In genomic region chr1:160553778-160554177, GRCh38 we compare ENCODE assay signal across 16 cellular contexts. TPM values are rescaled to one million over a fixed set of nuclear protein-coding genes. Genes with fewer than 3 reads are reported as not detected.
DNase-seq lines count a peak whose midpoint lies in the region; ATAC-seq and TF ChIP-seq lines count a peak whose summit lies in the region.
"Had no signal": no experiment of that assay in that cellular context is flagged by ENCODE, and none has a peak within 500 bp of the region (broad histone marks: within the 10 kb centered on the region; RNA-seq: fewer than 3 reads in every experiment).

No MANE protein-coding gene starts in this region.

- TF ChIP-seq CTCF in activated B cell treated with CpG ODN at 0.5 μM for 24 hours (IDR thresholded peaks at IDR 0.05) (no peak), type B pancreatic cell (conservative IDR thresholded peaks at IDR 0.05) (no peak)

- intact Hi-C loops in activated B cell treated with CpG ODN at 0.5 μM for 24 hours (cut with micrococcal nuclease): no loop called here
- intact Hi-C loops in naive thymus-derived CD4-positive, alpha-beta T cell (cut with micrococcal nuclease): no loop called here

- ATAC-seq in activated B cell treated with CpG ODN at 0.5 μM for 24 hours (ENCODE audit: low read depth) (no peak), GM21526 (IDR thresholded peaks at IDR 0.05; ENCODE audit: low FRiP score, unreplicated experiment) (no peak)
- ATAC-seq in naive thymus-derived CD4-positive, alpha-beta T cell: no peak
- ATAC-seq: HCT116 had no signal

- no peaks in the 10 kb centered on the region for H3K9me3 Mint-ChIP-seq in CD8-positive, alpha-beta memory T cell
- peaks cover 2% of the 10 kb centered on the region for H3K9me3 Mint-ChIP-seq in activated B cell treated with CpG ODN at 0.5 μM for 24 hours
- peaks cover 0 to 4% (median 0%) of the 10 kb centered on the region in 11 donors for H3K9me3 Mint-ChIP-seq in naive thymus-derived CD4-positive, alpha-beta T cell
- H3K9me3 Mint-ChIP-seq in type B pancreatic cell: no peaks in the 10 kb centered on the region

- DNase-seq in CD8-positive, alpha-beta memory T cell: no peak
- DNase-seq in activated B cell treated with CpG ODN at 0.5 μM for 24 hours (no peak), type B pancreatic cell (ENCODE audit: extremely low spot score, unreplicated experiment) (no peak), COLO668 (lab: John Stamatoyannopoulos, UW; ENCODE audit: unreplicated experiment) (no peak)
- DNase-seq in naive thymus-derived CD4-positive, alpha-beta T cell: no peak
- DNase-seq: GM23248, KBM-7, NCI-H1436, NCI-H2029 treated with DMSO at 0.1 percent for 48 hours, NCI-H2171 treated with DMSO at 0.1 percent for 48 hours, NCI-H446 treated with DMSO at 0.1 percent for 48 hours, RPMI8226, SIG-M5 had no signal

- no peaks in the 10 kb centered on the region for H3K27me3 Mint-ChIP-seq in CD8-positive, alpha-beta memory T cell
- H3K27me3 Mint-ChIP-seq in activated B cell treated with CpG ODN at 0.5 μM for 24 hours (no peaks in the 10 kb centered on the region), type B pancreatic cell (peaks cover 11% of the 10 kb centered on the region)
- H3K27me3 Mint-ChIP-seq in naive thymus-derived CD4-positive, alpha-beta T cell: no peaks in the 10 kb centered on the region

- H3K27ac Mint-ChIP-seq in CD8-positive, alpha-beta memory T cell: peak overlapping the region; percentile 34 to 91 (median 53)
- H3K27ac Mint-ChIP-seq in activated B cell treated with CpG ODN at 0.5 μM for 24 hours (peak overlapping the region; percentile 90), type B pancreatic cell (no peak overlapping the region)
- peak overlapping the region in 6 of 9 donors; percentile 12 to 50 (median 24) for H3K27ac Mint-ChIP-seq in naive thymus-derived CD4-positive, alpha-beta T cell

- no peaks in the 10 kb centered on the region for H4K20me1 ChIP-seq in BLaER1 treated with 17β-estradiol and CSF1 and Interleukin-3, amounts not matched to agents 10 nM and 100 nM

- peaks cover 9 to 34% (median 13%) of the 10 kb centered on the region in 11 experiments for H3K9me3 ChIP-seq in BLaER1 treated with 17β-estradiol and CSF1 and Interleukin-3, amounts not matched to agents 10 nM and 100 nM (replicated peaks in 1 of 11)
- no peaks in the 10 kb centered on the region for H3K9me3 ChIP-seq in CD8-positive, alpha-beta memory T cell (ENCODE audit: low read length)
- H3K9me3 ChIP-seq in naive thymus-derived CD4-positive, alpha-beta T cell (ENCODE audit: control insufficient read depth in 2 of 3, low read length in 3 of 3): no peaks in the 10 kb centered on the region

- POLR2A ChIA-PET in CD8-positive, alpha-beta memory T cell (lab: Charles Lee): no interaction called here
- POLR2A ChIA-PET in activated B cell treated with CpG ODN at 0.5 μM for 24 hours (lab: Charles Lee): no interaction called here
- POLR2A ChIA-PET in naive thymus-derived CD4-positive, alpha-beta T cell (lab: Charles Lee): interaction anchor here (1.6 to 6.0 kb wide), 3 partner anchors 10 to 23 kb away, joined by 7 to 33 read pairs (median 9); no protein-coding TSS in a partner anchor

- H3K4me2 ChIP-seq in BLaER1 treated with 17β-estradiol and CSF1 and Interleukin-3, amounts not matched to agents 10 nM and 100 nM: peak overlapping the region in 6 of 11 experiments; percentile 7 to 50 (median 40); a peak in 8 of 22 replicates

- peaks cover 0 to 45% (median 6%) of the 10 kb centered on the region in 11 experiments; a peak in 9 of 22 replicates for H3K36me3 ChIP-seq in BLaER1 treated with 17β-estradiol and CSF1 and Interleukin-3, amounts not matched to agents 10 nM and 100 nM
- peaks cover 47% of the 10 kb centered on the region for H3K36me3 ChIP-seq in CD8-positive, alpha-beta memory T cell (ENCODE audit: insufficient read depth, low read length)
- H3K36me3 ChIP-seq in naive thymus-derived CD4-positive, alpha-beta T cell (ENCODE audit: control insufficient read depth in 2 of 3, insufficient read depth in 3 of 3, low read length in 3 of 3): peaks cover 0 to 34% (median 22%) of the 10 kb centered on the region in 3 experiments

- H3K9ac ChIP-seq in BLaER1 treated with 17β-estradiol and CSF1 and Interleukin-3, amounts not matched to agents 10 nM and 100 nM: no peak overlapping the region
- H3K9ac ChIP-seq: GM23248 had no signal

- CTCF ChIA-PET in CD8-positive, alpha-beta memory T cell (lab: Charles Lee): interaction anchor here (0.8 to 23.1 kb wide), 6 partner anchors 14 to 398 kb away, joined by 3 to 218 read pairs (median 4); no protein-coding TSS in a partner anchor
- CTCF ChIA-PET in activated B cell treated with CpG ODN at 0.5 μM for 24 hours (lab: Charles Lee): interaction anchor here (3.7 kb wide), 1 partner anchor 125 kb away, joined by 13 read pairs; no protein-coding TSS in a partner anchor
- CTCF ChIA-PET in naive thymus-derived CD4-positive, alpha-beta T cell (lab: Charles Lee): interaction anchor here (3.5 kb wide), 1 partner anchor 12 kb away, joined by 14 read pairs; no protein-coding TSS in a partner anchor

- no peaks in the 10 kb centered on the region for H3K27me3 ChIP-seq in BLaER1 treated with 17β-estradiol and CSF1 and Interleukin-3, amounts not matched to agents 10 nM and 100 nM
- H3K27me3 ChIP-seq in CD8-positive, alpha-beta memory T cell (ENCODE audit: insufficient read depth, low read length, poor library complexity, severe bottlenecking): no peaks in the 10 kb centered on the region
- H3K27me3 ChIP-seq in naive thymus-derived CD4-positive, alpha-beta T cell (ENCODE audit: control insufficient read depth in 2 of 2, insufficient read depth in 2 of 2, low read length in 2 of 2): no peaks in the 10 kb centered on the region

- H3K27ac ChIP-seq in BLaER1 treated with 17β-estradiol and CSF1 and Interleukin-3, amounts not matched to agents 10 nM and 100 nM: no peak overlapping the region
- H3K27ac ChIP-seq in CD8-positive, alpha-beta memory T cell (ENCODE audit: low read depth, low read length): no peak overlapping the region
- H3K27ac ChIP-seq in naive thymus-derived CD4-positive, alpha-beta T cell (ENCODE audit: low read depth, low read length): no peak overlapping the region
- H3K27ac ChIP-seq: GM23248 had no signal

- H3K36me3 Mint-ChIP-seq in CD8-positive, alpha-beta memory T cell: peaks cover 26 to 67% (median 37%) of the 10 kb centered on the region in 3 donors
- peaks cover 55% of the 10 kb centered on the region for H3K36me3 Mint-ChIP-seq in activated B cell treated with CpG ODN at 0.5 μM for 24 hours (ENCODE audit: low read depth)
- peaks cover 21 to 49% (median 37%) of the 10 kb centered on the region in 5 donors for H3K36me3 Mint-ChIP-seq in naive thymus-derived CD4-positive, alpha-beta T cell
- H3K36me3 Mint-ChIP-seq in type B pancreatic cell: no peaks in the 10 kb centered on the region

- H3K4me1 Mint-ChIP-seq in CD8-positive, alpha-beta memory T cell: peaks cover 60 to 89% (median 87%) of the 10 kb centered on the region in 3 donors
- H3K4me1 Mint-ChIP-seq in activated B cell treated with CpG ODN at 0.5 μM for 24 hours (peaks cover 67% of the 10 kb centered on the region), type B pancreatic cell (ENCODE audit: unreplicated experiment) (no peaks in the 10 kb centered on the region)
- H3K4me1 Mint-ChIP-seq in naive thymus-derived CD4-positive, alpha-beta T cell: peaks cover 7 to 27% (median 25%) of the 10 kb centered on the region in 7 donors

- peaks cover 12 to 49% (median 33%) of the 10 kb centered on the region in 10 experiments for H3K4me1 ChIP-seq in BLaER1 treated with 17β-estradiol and CSF1 and Interleukin-3, amounts not matched to agents 10 nM and 100 nM
- peaks cover 21% of the 10 kb centered on the region for H3K4me1 ChIP-seq in CD8-positive, alpha-beta memory T cell (ENCODE audit: insufficient read depth, low read length)
- peaks cover 9 to 30% of the 10 kb centered on the region in 2 donors for H3K4me1 ChIP-seq in naive thymus-derived CD4-positive, alpha-beta T cell (ENCODE audit: control insufficient read depth in 2 of 2, insufficient read depth in 2 of 2, low read length in 2 of 2)

- H3K4me3 Mint-ChIP-seq in CD8-positive, alpha-beta memory T cell: no peak overlapping the region
- H3K4me3 Mint-ChIP-seq in activated B cell treated with CpG ODN at 0.5 μM for 24 hours (no peak overlapping the region), type B pancreatic cell (no peak overlapping the region)
- H3K4me3 Mint-ChIP-seq in naive thymus-derived CD4-positive, alpha-beta T cell: no peak overlapping the region

- no peak overlapping the region for H3K4me3 ChIP-seq in BLaER1 treated with 17β-estradiol and CSF1 and Interleukin-3, amounts not matched to agents 10 nM and 100 nM
- no peak overlapping the region for H3K4me3 ChIP-seq in CD8-positive, alpha-beta memory T cell (ENCODE audit: low read length)
- H3K4me3 ChIP-seq in naive thymus-derived CD4-positive, alpha-beta T cell (ENCODE audit: low read length): no peak overlapping the region
- H3K4me3 ChIP-seq: GM23248 had no signal

RNA-seq across cellular contexts. Expression of gene CD84, which starts 25.5 kb away (rescaled TPM):
- total RNA-seq in CD8-positive, alpha-beta memory T cell: 10 to 100 TPM; 25.1 to 27.6 TPM
- polyA plus RNA-seq in CD8-positive, alpha-beta memory T cell: 58.1 TPM
- total RNA-seq in activated B cell treated with CpG ODN at 0.5 μM for 24 hours: 57.5 and 65.5 TPM in 2 replicates
- total RNA-seq in naive thymus-derived CD4-positive, alpha-beta T cell: 10 to 100 TPM; 25.1 to 40.7 (median 32.3) TPM
- polyA plus RNA-seq in naive thymus-derived CD4-positive, alpha-beta T cell: 10 to 100 TPM in 1 of 2 donors, 1 to 10 TPM in 1; 7.4 to 11.3 TPM
- total RNA-seq in type B pancreatic cell (ENCODE audit: low replicate concordance): not detected in 2 replicates
- total RNA-seq: GM23248 had no signal
- polyA plus RNA-seq: GM23248 had no signal

RNA-seq across cellular contexts. Expression of gene SLAMF6, which starts 30.7 kb away (rescaled TPM):
- total RNA-seq in CD8-positive, alpha-beta memory T cell: 10 to 100 TPM; 28.3 to 30.7 TPM
- polyA plus RNA-seq in CD8-positive, alpha-beta memory T cell: 201 TPM
- total RNA-seq in activated B cell treated with CpG ODN at 0.5 μM for 24 hours (28.7 and 31.2 TPM in 2 replicates), type B pancreatic cell (ENCODE audit: low replicate concordance) (not detected in 2 replicates)
- total RNA-seq in naive thymus-derived CD4-positive, alpha-beta T cell: 10 to 100 TPM; 17.8 to 48.5 (median 40.5) TPM
- polyA plus RNA-seq in naive thymus-derived CD4-positive, alpha-beta T cell: 10 to 100 TPM; 61.1 to 62.6 TPM
- total RNA-seq: GM23248 had no signal
- polyA plus RNA-seq: GM23248 had no signal

Comparison
In these comparisons a context has a peak if more than half of its experiments do, and no peak if none do; other contexts are left out.
1. RNA of gene CD84, which starts 25.5 kb away (total RNA-seq): 57.5 to 65.5 TPM in activated B cell treated with CpG ODN at 0.5 μM for 24 hours, 25.1 to 40.7 TPM in naive thymus-derived CD4-positive, alpha-beta T cell and 25.1 to 27.6 TPM in CD8-positive, alpha-beta memory T cell; not detected in type B pancreatic cell; every median in the first group is over 10 times any median in the second.
2. RNA of gene SLAMF6, which starts 30.7 kb away (total RNA-seq): 17.8 to 48.5 TPM in naive thymus-derived CD4-positive, alpha-beta T cell, 28.7 to 31.2 TPM in activated B cell treated with CpG ODN at 0.5 μM for 24 hours and 28.3 to 30.7 TPM in CD8-positive, alpha-beta memory T cell; not detected in type B pancreatic cell; every median in the first group is over 10 times any median in the second.